In the genomic region with DNA sequence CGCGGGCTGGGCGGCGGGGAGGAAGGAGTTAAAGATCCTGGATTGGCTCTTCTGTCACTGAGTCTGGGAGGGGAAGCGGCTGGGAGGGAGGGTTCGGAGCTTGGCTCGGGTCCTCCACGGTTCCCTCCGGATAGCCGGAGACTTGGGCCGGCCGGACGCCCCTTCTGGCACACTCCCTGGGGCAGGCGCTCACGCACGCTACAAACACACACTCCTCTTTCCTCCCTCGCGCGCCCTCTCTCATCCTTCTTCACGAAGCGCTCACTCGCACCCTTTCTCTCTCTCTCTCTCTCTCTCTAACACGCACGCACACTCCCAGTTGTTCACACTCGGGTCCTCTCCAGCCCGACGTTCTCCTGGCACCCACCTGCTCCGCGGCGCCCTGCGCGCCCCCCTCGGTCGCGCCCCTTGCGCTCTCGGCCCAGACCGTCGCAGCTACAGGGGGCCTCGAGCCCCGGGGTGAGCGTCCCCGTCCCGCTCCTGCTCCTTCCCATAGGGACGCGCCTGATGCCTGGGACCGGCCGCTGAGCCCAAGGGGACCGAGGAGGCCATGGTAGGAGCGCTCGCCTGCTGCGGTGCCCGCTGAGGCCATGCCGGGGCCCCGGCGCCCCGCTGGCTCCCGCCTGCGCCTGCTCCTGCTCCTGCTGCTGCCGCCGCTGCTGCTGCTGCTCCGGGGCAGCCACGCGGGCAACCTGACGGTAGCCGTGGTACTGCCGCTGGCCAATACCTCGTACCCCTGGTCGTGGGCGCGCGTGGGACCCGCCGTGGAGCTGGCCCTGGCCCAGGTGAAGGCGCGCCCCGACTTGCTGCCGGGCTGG, we compare ENCODE assay signal across 8 cellular contexts. TPM values are rescaled to one million over a fixed set of nuclear protein-coding genes. Genes with fewer than 3 reads are reported as not detected.
DNase-seq lines count a peak whose midpoint lies in the region; ATAC-seq lines count a peak whose summit lies in the region.

A gene (plus strand): TSS at position 170 of the 818 bp plus-strand sequence. CDS start 421 bp downstream, at position 591.

- intact Hi-C loops in left cardiac atrium (cut with DNase I), result loop anchor here (1.0 to 10.0 kb wide), 4 partner anchors 71 to 309 kb away; a partner anchor contains a TSS

- no peak within 1 kb of the TSS for H3K27ac Mint-ChIP-seq in activated naive CD8-positive, alpha-beta T cell treated with anti-CD3 and anti-CD28 coated beads, Interleukin-2, amount 50 U/mL, for 24 hours

- H3K36me3 ChIP-seq in rectal smooth muscle tissue (ENCODE audit: control insufficient read depth, insufficient read depth, low read length), result no peaks in the 10 kb centered on the region

- H3K36me3 Mint-ChIP-seq in activated naive CD8-positive, alpha-beta T cell treated with anti-CD3 and anti-CD28 coated beads, Interleukin-2, amount 50 U/mL, for 24 hours (ENCODE audit: low read depth), result no peaks in the 10 kb centered on the region

- peak; percentile 41 for ATAC-seq in activated naive CD8-positive, alpha-beta T cell treated with anti-CD3 and anti-CD28 coated beads, Interleukin-2, amount 50 U/mL, for 24 hours
- peak; percentile 82 to 87 for ATAC-seq in left cardiac atrium
- ATAC-seq in GM19324 (IDR thresholded peaks at IDR 0.05; ENCODE audit: low FRiP score, unreplicated experiment), result no peak

- in situ Hi-C loops in G401 (cut with HindIII; ENCODE audit: low sequenced_read_pairs), result no loop called here

- no peaks in the 10 kb centered on the region for H3K9me3 Mint-ChIP-seq in activated naive CD8-positive, alpha-beta T cell treated with anti-CD3 and anti-CD28 coated beads, Interleukin-2, amount 50 U/mL, for 24 hours

- peaks cover 51% of the 10 kb centered on the region for H3K27me3 Mint-ChIP-seq in activated naive CD8-positive, alpha-beta T cell treated with anti-CD3 and anti-CD28 coated beads, Interleukin-2, amount 50 U/mL, for 24 hours

- H3K9ac ChIP-seq in rectal smooth muscle tissue (ENCODE audit: low read length), result peak within 1 kb of the TSS; percentile 21

- H3K4me1 Mint-ChIP-seq in activated naive CD8-positive, alpha-beta T cell treated with anti-CD3 and anti-CD28 coated beads, Interleukin-2, amount 50 U/mL, for 24 hours, result peaks cover 18% of the 10 kb centered on the region

- H3K27ac ChIP-seq in rectal smooth muscle tissue (ENCODE audit: low read depth, low read length), result peak within 1 kb of the TSS; percentile 8

- H3K27me3 ChIP-seq in rectal smooth muscle tissue (ENCODE audit: control insufficient read depth, insufficient read depth, low read length), result peaks cover 11% of the 10 kb centered on the region

- H3K4me3 Mint-ChIP-seq in activated naive CD8-positive, alpha-beta T cell treated with anti-CD3 and anti-CD28 coated beads, Interleukin-2, amount 50 U/mL, for 24 hours, result peak within 1 kb of the TSS; percentile 72

- H3K4me1 ChIP-seq in rectal smooth muscle tissue (ENCODE audit: control insufficient read depth, insufficient read depth, low read length), result peaks cover 7% of the 10 kb centered on the region

- peak; percentile 24 for DNase-seq in G401 (ENCODE audit: low spot score)
- peak; percentile 31 for DNase-seq in NCI-H1105 (lab: John Stamatoyannopoulos, UW)
- DNase-seq in activated naive CD8-positive, alpha-beta T cell treated with anti-CD3 and anti-CD28 coated beads, Interleukin-2, amount 50 U/mL, for 24 hours, result peak; percentile 23
- peak; percentile 87 for DNase-seq in left cardiac atrium
- DNase-seq in RKO (ENCODE audit: low spot score), result no peak
- no peak for DNase-seq in foreskin melanocyte

- H3K4me3 ChIP-seq in rectal smooth muscle tissue (ENCODE audit: low read length), result peak within 1 kb of the TSS; percentile 66

RNA-seq across cellular contexts. Expression of the gene that starts here (rescaled TPM):
- total RNA-seq in G401 (2014; rRNA removed; shearing (Covaris generic)), result 0.12 TPM in 1 of 2 replicates, not detected in the other
- 10 to 100 TPM; 28.5 to 39.0 TPM for total RNA-seq in left cardiac atrium

Comparison
In these comparisons a context has a peak if more than half of its experiments do, and no peak if none do; other contexts are left out.
1. RNA of the gene that starts here (total RNA-seq): 28.5 to 39.0 TPM in left cardiac atrium; 0.12 TPM in G401; every median in the first group is over 10 times any median in the second.
2. Peak in DNase-seq in G401; RNA of the gene not detected or under 1 TPM.
3. DNase-seq: peak in NCI-H1105 (single experiment), activated naive CD8-positive, alpha-beta T cell treated with anti-CD3 and anti-CD28 coated beads, Interleukin-2, amount 50 U/mL, for 24 hours (single experiment) and left cardiac atrium (single experiment); none in RKO (single experiment) and foreskin melanocyte (single experiment).